ENCODE assay signal across 28 cellular contexts in the genomic region with DNA sequence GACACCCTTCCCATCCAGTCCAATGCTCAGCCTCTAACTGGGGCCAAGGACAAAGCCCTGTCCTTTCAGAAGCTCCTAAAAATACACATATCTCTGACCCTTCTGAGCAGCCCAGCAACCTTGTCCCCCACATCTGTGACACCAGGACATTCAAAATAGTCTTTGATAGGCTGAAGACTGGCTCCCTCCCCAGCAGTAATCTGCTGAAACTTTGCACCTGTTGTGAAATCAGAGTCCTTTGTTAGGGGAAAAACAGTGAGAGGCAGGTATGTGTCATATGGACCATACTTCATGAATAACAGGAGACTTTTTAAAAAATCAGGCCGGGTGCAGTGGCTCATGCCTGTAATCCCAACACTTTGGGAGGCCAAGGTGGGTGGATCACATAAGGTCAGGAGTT.
"Had no signal": no experiment of that assay in that cellular context is flagged by ENCODE, and none has a peak within 500 bp of the region (broad histone marks: within the 10 kb centered on the region; RNA-seq: fewer than 3 reads in every experiment).

No MANE protein-coding gene starts in this region.

- ATAC-seq: left cardiac atrium; left lung; natural killer cell treated with Interleukin-12 subunit alpha and Interleukin-12 subunit beta and Interleukin-15 and Interleukin-18, amount 100 ng/mL, for 72 hours; pancreas; right cardiac atrium; stimulated activated memory B cell treated with anti-CD40 and anti-IgM and Interleukin-4, amounts not matched to agents 10 μg/mL and 1 μg/mL and 100 μg/mL, for 72 hours; stimulated activated naive CD8-positive, alpha-beta T cell treated with anti-CD3 and anti-CD28 coated beads, Interleukin-15, amount 100 ng/mL, for 72 hours had no signal

- DNase-seq: hippocampal formation; kidney glomerular epithelial cell; left cardiac atrium; left lung; mesendoderm; naive B cell; nucleus accumbens; retina; right cardiac atrium; sigmoid colon; stimulated activated CD4-positive, alpha-beta T cell treated with anti-CD3 and anti-CD28 coated beads, Interleukin-1b, Interleukin-23, amount 100 ng/mL, for 48 hours; stimulated activated CD4-positive, alpha-beta T cell treated with anti-CD3 and anti-CD28 coated beads, Interleukin-2, amount 100 ng/mL, for 48 hours; stimulated activated CD4-positive, alpha-beta T cell treated with anti-CD3 and anti-CD28 coated beads, Interleukin-4, amount 100 ng/mL, for 4 hours; stimulated activated CD8-positive, alpha-beta memory T cell treated with anti-CD3 and anti-CD28 coated beads, Interleukin-4, amount 100 ng/mL, for 48 hours; stimulated activated naive CD4-positive, alpha-beta T cell treated with Interleukin-2 at 50 U/mL for 16 hours; stimulated activated naive CD8-positive, alpha-beta T cell treated with anti-CD3 and anti-CD28 coated beads, Interleukin-15, amount 100 ng/mL, for 72 hours; substantia nigra; uterus had no signal

- H3K4me1 Mint-ChIP-seq: mesothelial cell of epicardium; naive B cell; stimulated activated memory B cell treated with anti-CD40 and anti-IgM and Interleukin-4, amounts not matched to agents 10 μg/mL and 1 μg/mL and 100 μg/mL, for 72 hours; stimulated activated naive CD8-positive, alpha-beta T cell treated with anti-CD3 and anti-CD28 coated beads, Interleukin-15, amount 100 ng/mL, for 72 hours had no signal

- FAIRE-seq: keratinocyte, pancreas had no signal

- H3K36me3 Mint-ChIP-seq: mesothelial cell of epicardium; natural killer cell treated with Interleukin-12 subunit alpha and Interleukin-12 subunit beta and Interleukin-15 and Interleukin-18, amount 100 ng/mL, for 72 hours; stimulated activated memory B cell treated with anti-CD40 and anti-IgM and Interleukin-4, amounts not matched to agents 10 μg/mL and 1 μg/mL and 100 μg/mL, for 72 hours; type B pancreatic cell had no signal

- H3K4me1 ChIP-seq: left lung, pancreas, prostate gland, sigmoid colon, tibial nerve, uterus had no signal

- H3K27ac ChIP-seq: left lung, pancreas, prostate gland, sigmoid colon, tibial nerve, uterus had no signal

- H3K4me3 Mint-ChIP-seq: mesothelial cell of epicardium; naive B cell; natural killer cell treated with Interleukin-12 subunit alpha and Interleukin-12 subunit beta and Interleukin-15 and Interleukin-18, amount 100 ng/mL, for 72 hours; stimulated activated memory B cell treated with anti-CD40 and anti-IgM and Interleukin-4, amounts not matched to agents 10 μg/mL and 1 μg/mL and 100 μg/mL, for 72 hours; stimulated activated naive CD8-positive, alpha-beta T cell treated with anti-CD3 and anti-CD28 coated beads, Interleukin-15, amount 100 ng/mL, for 72 hours; type B pancreatic cell had no signal

- H3K4me2 ChIP-seq: smooth muscle cell had no signal

- H3K27ac Mint-ChIP-seq: mesothelial cell of epicardium; naive B cell; natural killer cell treated with Interleukin-12 subunit alpha and Interleukin-12 subunit beta and Interleukin-15 and Interleukin-18, amount 100 ng/mL, for 72 hours; stimulated activated memory B cell treated with anti-CD40 and anti-IgM and Interleukin-4, amounts not matched to agents 10 μg/mL and 1 μg/mL and 100 μg/mL, for 72 hours; stimulated activated naive CD8-positive, alpha-beta T cell treated with anti-CD3 and anti-CD28 coated beads, Interleukin-15, amount 100 ng/mL, for 72 hours; type B pancreatic cell had no signal

- H3K4me3 ChIP-seq: left lung, lung, pancreas, prostate gland, sigmoid colon, smooth muscle cell, tibial nerve, uterus had no signal

- H3K27me3 ChIP-seq: pancreas, tibial nerve, uterus had no signal

- H3K9me3 ChIP-seq: pancreas, prostate gland, uterus had no signal

- H3K36me3 ChIP-seq: left lung, pancreas, prostate gland, sigmoid colon, tibial nerve, uterus had no signal
